16 cellular contexts compared by ENCODE assay signal in the genomic region with DNA sequence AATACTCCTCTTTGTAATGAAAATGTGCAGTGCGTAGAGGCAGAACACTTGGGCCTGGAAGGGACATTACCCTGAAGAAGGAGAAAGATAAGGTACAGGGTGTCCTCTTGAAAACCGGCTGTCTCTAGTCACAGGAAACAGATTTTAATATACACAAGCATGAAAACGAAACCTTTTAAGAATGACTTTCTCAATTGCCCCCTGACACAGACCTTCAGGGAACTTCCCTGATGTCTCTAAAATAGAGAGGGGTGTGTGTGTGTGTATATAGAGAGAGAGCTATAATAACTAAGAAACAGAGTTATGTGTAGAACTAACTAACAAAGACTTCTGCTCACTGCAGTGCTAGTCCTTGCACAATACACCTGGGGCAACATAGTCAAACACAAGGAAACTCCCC.
DNase-seq lines count a peak whose midpoint lies in the region; ATAC-seq lines count a peak whose summit lies in the region.
"Had no signal": no experiment of that assay in that cellular context is flagged by ENCODE, and none has a peak within 500 bp of the region (broad histone marks: within the 10 kb centered on the region; RNA-seq: fewer than 3 reads in every experiment).

No MANE protein-coding gene starts in this region.

- intact Hi-C loops in sciatic nerve (cut with DNase I): no loop called here

- ATAC-seq in GM18907 (IDR thresholded peaks at IDR 0.05; ENCODE audit: unreplicated experiment) (peak; percentile 79), HG02610 (IDR thresholded peaks at IDR 0.05; ENCODE audit: unreplicated experiment) (peak; percentile 91), HG03439 (IDR thresholded peaks at IDR 0.05; ENCODE audit: unreplicated experiment) (peak; percentile 63), sciatic nerve (peak; percentile 41), GM19463 (IDR thresholded peaks at IDR 0.05; ENCODE audit: unreplicated experiment) (no peak)

- DNase-seq in sciatic nerve (ENCODE audit: low spot score): no peak
- no peak for DNase-seq in GF-D8 (lab: John Stamatoyannopoulos, UW)
- DNase-seq in mesenteric fat pad (ENCODE audit: low spot score): no peak
- DNase-seq: activated CD4-positive, alpha-beta T cell treated with anti-CD3 and anti-CD28 coated beads for 4 hours; activated naive CD8-positive, alpha-beta T cell treated with anti-CD3 and anti-CD28 coated beads, Interleukin-2, amount 10 ng/mL, durations not matched to agents 7 days and 5 days; activated T-cell treated with anti-CD3 and anti-CD28 coated beads for 4 hours; effector memory CD4-positive, alpha-beta T cell; NCI-H146; occipital lobe; OCI-M1; substantia nigra; T1000 had no signal
